In genomic region chr20:31547017-31547675, GRCh38 we compare ENCODE assay signal across 1 cellular context.
A peak's percentile ranks its signal among the peaks of the same experiment; 100 is the strongest.
TF ChIP-seq lines count a peak whose summit lies in the region.

No MANE protein-coding gene starts in this region.

TF ChIP-seq in HepG2, 621 proteins besides CTCF, POLR2A, EP300 and RAD21 (continued from another document and continues in another):
- TF ChIP-seq ZNF580 (CRISPR knock-in tag; IDR thresholded peaks at IDR 0.05; ENCODE audit: borderline replicate concordance, low read depth): peak; percentile 95; the same call in 1 of the 2 replicates
- TF ChIP-seq ZNF543 (CRISPR knock-in tag; IDR thresholded peaks at IDR 0.05): peak; percentile 78; the same call in 1 of the 2 replicates
- peak; percentile 94 for TF ChIP-seq ZHX1 (CRISPR knock-in tag; IDR thresholded peaks at IDR 0.05; ENCODE audit: low read depth)
- TF ChIP-seq ATAD3A (CRISPR knock-in tag; IDR thresholded peaks at IDR 0.05): no peak
- no peak for TF ChIP-seq ZNF282 (IDR thresholded peaks at IDR 0.05; ENCODE audit: partially characterized antibody)
- TF ChIP-seq HDAC2 (CRISPR knock-in tag; IDR thresholded peaks at IDR 0.05): peak; percentile 40; the same call in 1 of the 2 replicates
- TF ChIP-seq MATR3 (CRISPR knock-in tag; IDR thresholded peaks at IDR 0.05): no peak
- peak; percentile 44; the same call in 1 of the 2 replicates for TF ChIP-seq ZNF607 (CRISPR knock-in tag; IDR thresholded peaks at IDR 0.05; ENCODE audit: borderline replicate concordance)
- TF ChIP-seq NFYC (CRISPR knock-in tag; IDR thresholded peaks at IDR 0.05): peak; percentile 61
- TF ChIP-seq ZNF841 (CRISPR knock-in tag; IDR thresholded peaks at IDR 0.05; ENCODE audit: borderline replicate concordance): no peak
- TF ChIP-seq MED13 (CRISPR knock-in tag; IDR thresholded peaks at IDR 0.05): 0 out of 2 replicates have a peak, but pooled peaks have one; percentile 71
- 0 out of 2 replicates have a peak, but pooled peaks have one; percentile 46 for TF ChIP-seq ZNF430 (CRISPR knock-in tag; IDR thresholded peaks at IDR 0.05)
- no peak for TF ChIP-seq HDAC6 (IDR thresholded peaks at IDR 0.05; ENCODE audit: low read depth, low read length)
- no peak for TF ChIP-seq DNMT3B (CRISPR knock-in tag; conservative IDR thresholded peaks at IDR 0.05)
- no peak; the same call in 1 of the 2 replicates for TF ChIP-seq ZFP37 (CRISPR knock-in tag; IDR thresholded peaks at IDR 0.05; ENCODE audit: borderline replicate concordance)
- 0 out of 2 replicates have a peak, but pooled peaks have one; percentile 17 for TF ChIP-seq ERF (CRISPR knock-in tag; IDR thresholded peaks at IDR 0.05)
- TF ChIP-seq HOXA5 (CRISPR knock-in tag; IDR thresholded peaks at IDR 0.05): peak; percentile 80; the same call in 1 of the 2 replicates
- 0 out of 2 replicates have a peak, but pooled peaks have one; percentile 60 for TF ChIP-seq BRF2 (CRISPR knock-in tag; IDR thresholded peaks at IDR 0.05)
- TF ChIP-seq SALL1 (CRISPR knock-in tag; IDR thresholded peaks at IDR 0.05): peak; percentile 88
- TF ChIP-seq PCBP1 (IDR thresholded peaks at IDR 0.05; ENCODE audit: borderline replicate concordance, low read depth, low read length): no peak
- no peak for TF ChIP-seq CCAR2 (optimal IDR thresholded peaks at IDR 0.05; ENCODE audit: low read depth, low read length)
- peak; percentile 99 for TF ChIP-seq ZBTB21 (CRISPR knock-in tag; IDR thresholded peaks at IDR 0.05)
- TF ChIP-seq TFDP2 (CRISPR knock-in tag; IDR thresholded peaks at IDR 0.05): peak; percentile 69
- no peak for TF ChIP-seq JARID2 (CRISPR knock-in tag; IDR thresholded peaks at IDR 0.05; ENCODE audit: insufficient replicate concordance)
- TF ChIP-seq DNMT1 (CRISPR knock-in tag; IDR thresholded peaks at IDR 0.05): no peak
- no peak for TF ChIP-seq ZSCAN22 (CRISPR knock-in tag; IDR thresholded peaks at IDR 0.05)
- TF ChIP-seq HOMEZ (CRISPR knock-in tag; IDR thresholded peaks at IDR 0.05; ENCODE audit: low read depth): no peak
- no peak for TF ChIP-seq ZKSCAN5 (CRISPR knock-in tag; IDR thresholded peaks at IDR 0.05)
- no peak for TF ChIP-seq ZNF816 (CRISPR knock-in tag; IDR thresholded peaks at IDR 0.05; ENCODE audit: borderline replicate concordance)
- peak; percentile 60; the same call in 1 of the 2 replicates for TF ChIP-seq ZFP1 (CRISPR knock-in tag; IDR thresholded peaks at IDR 0.05)
- peak; percentile 77 to 82; a peak in 3 of 4 replicates for TF ChIP-seq HMGXB4 (CRISPR knock-in tag; IDR thresholded peaks at IDR 0.05; ENCODE audit: borderline replicate concordance in 1 of 2, low read depth in 1 of 2)
- no peak for TF ChIP-seq ZFP62 (CRISPR knock-in tag; IDR thresholded peaks at IDR 0.05)
- peak; percentile 77; the same call in 1 of the 2 replicates for TF ChIP-seq MED1 (CRISPR knock-in tag; IDR thresholded peaks at IDR 0.05)
- TF ChIP-seq ZNF891 (CRISPR knock-in tag; IDR thresholded peaks at IDR 0.05): peak; percentile 62; the same call in 1 of the 2 replicates
- TF ChIP-seq TRAFD1 (CRISPR knock-in tag; IDR thresholded peaks at IDR 0.05; ENCODE audit: borderline replicate concordance): no peak
- TF ChIP-seq PCBP2 (optimal IDR thresholded peaks at IDR 0.05; ENCODE audit: low read depth, low read length, poor library complexity, severe bottlenecking): no peak
- TF ChIP-seq ZNF407 (CRISPR knock-in tag; IDR thresholded peaks at IDR 0.05; ENCODE audit: not compliant biosample characterization): peak; percentile 52
- no peak for TF ChIP-seq TCF7 (IDR thresholded peaks at IDR 0.05; ENCODE audit: low read depth)
- peak; percentile 31 for TF ChIP-seq HNRNPLL (IDR thresholded peaks at IDR 0.05; ENCODE audit: low read depth, low read length, poor library complexity, severe bottlenecking)
- TF ChIP-seq KLF9 (CRISPR knock-in tag; IDR thresholded peaks at IDR 0.05; ENCODE audit: low read depth): no peak
